In genomic region chr6:4281341-4282293, GRCh38 we compare ENCODE assay signal across 8 cellular contexts.
DNase-seq lines count a peak whose midpoint lies in the region; ATAC-seq and TF ChIP-seq lines count a peak whose summit lies in the region.

No MANE protein-coding gene starts in this region.

- peaks cover 21% of the 10 kb centered on the region in 2 donors for H3K27me3 Mint-ChIP-seq in CD4-positive, alpha-beta memory T cell
- peaks cover 20 to 31% of the 10 kb centered on the region in 2 donors for H3K27me3 Mint-ChIP-seq in stimulated activated naive B cell treated with anti-CD40 and anti-IgM and Interleukin-4, amounts not matched to agents 10 μg/mL and 1 μg/mL and 100 μg/mL, for 72 hours

- peaks cover 0 to 7% (median 0%) of the 10 kb centered on the region in 8 donors for H3K9me3 Mint-ChIP-seq in CD4-positive, alpha-beta memory T cell
- peaks cover 2 to 4% of the 10 kb centered on the region in 2 donors for H3K9me3 Mint-ChIP-seq in stimulated activated naive B cell treated with anti-CD40 and anti-IgM and Interleukin-4, amounts not matched to agents 10 μg/mL and 1 μg/mL and 100 μg/mL, for 72 hours

- CTCF ChIA-PET in CD4-positive, alpha-beta memory T cell (lab: Charles Lee; ENCODE audit: partially characterized antibody), result no interaction called here

- H3K27ac ChIP-seq in CD4-positive, alpha-beta memory T cell (ENCODE audit: low read depth, low read length), result no peak overlapping the region
- H3K27ac ChIP-seq in OCI-LY3 (ENCODE audit: low read length) (peak overlapping the region; percentile 57), dorsolateral prefrontal cortex (peak overlapping the region in 19 of 59 donors; percentile 8 to 75 (median 42)), lung (ENCODE audit: low read depth in 1 of 2, low read length in 1 of 2) (no peak overlapping the region)

- no peaks in the 10 kb centered on the region for H3K79me2 ChIP-seq in OCI-LY3 (ENCODE audit: low read length)

- no peaks in the 10 kb centered on the region for H3K27me3 ChIP-seq in CD4-positive, alpha-beta memory T cell (ENCODE audit: insufficient read depth, low read length)
- H3K27me3 ChIP-seq in OCI-LY3 (ENCODE audit: low read depth, low read length) (no peaks in the 10 kb centered on the region), dorsolateral prefrontal cortex (peaks cover 0 to 8% (median 0%) of the 10 kb centered on the region in 45 donors), lung (ENCODE audit: control insufficient read depth, insufficient read depth) (no peaks in the 10 kb centered on the region)

- no peaks in the 10 kb centered on the region for H3K36me3 Mint-ChIP-seq in CD4-positive, alpha-beta memory T cell
- no peaks in the 10 kb centered on the region for H3K36me3 Mint-ChIP-seq in stimulated activated naive B cell treated with anti-CD40 and anti-IgM and Interleukin-4, amounts not matched to agents 10 μg/mL and 1 μg/mL and 100 μg/mL, for 72 hours

- ATAC-seq in GM19372 (IDR thresholded peaks at IDR 0.05; ENCODE audit: low read depth, unreplicated experiment) (peak; percentile 82), HG03469 (IDR thresholded peaks at IDR 0.05; ENCODE audit: unreplicated experiment) (peak; percentile 78), lung (ENCODE audit: insufficient read depth, low FRiP score) (peak; percentile 51), HG02840 (IDR thresholded peaks at IDR 0.05; ENCODE audit: low FRiP score, unreplicated experiment) (no peak)
- peak; percentile 96 for ATAC-seq in stimulated activated naive B cell treated with anti-CD40 and anti-IgM and Interleukin-4, amounts not matched to agents 10 μg/mL and 1 μg/mL and 100 μg/mL, for 72 hours (replicated peaks)

- intact Hi-C loops in CD4-positive, alpha-beta memory T cell (cut with micrococcal nuclease), result no loop called here
- intact Hi-C loops in dorsolateral prefrontal cortex (cut with DNase I), result loop anchor here in 1 of 2 donors (2.0 kb wide), 1 partner anchor 71 kb away; no protein-coding TSS in a partner anchor

- TF ChIP-seq CTCF in OCI-LY3 (IDR thresholded peaks at IDR 0.05; ENCODE audit: low read depth, low read length) (peak; percentile 68), dorsolateral prefrontal cortex (IDR thresholded peaks at IDR 0.05 in 54 of 56, conservative IDR thresholded peaks at IDR 0.05 in 2 of 56; ENCODE audit: low read depth in 1 of 56, partially characterized antibody in 56 of 56) (peak in 19 of 56 donors; percentile 10 to 44 (median 17)), lung (IDR thresholded peaks at IDR 0.05; ENCODE audit: control extremely low read depth, extremely low read depth) (no peak)

- DNase-seq in CD4-positive, alpha-beta memory T cell, result no peak
- DNase-seq in dorsolateral prefrontal cortex, result peak; percentile 25 to 90 (median 70)
- peak; percentile 55 for DNase-seq in lung (ENCODE audit: low spot score)
- DNase-seq in stimulated activated naive B cell treated with anti-CD40 and anti-IgM and Interleukin-4, amounts not matched to agents 10 μg/mL and 1 μg/mL and 100 μg/mL, for 72 hours, result peak; percentile 81

- H2AFZ ChIP-seq in OCI-LY3 (ENCODE audit: low read depth, low read length), result peak overlapping the region; percentile 86; the same call in 1 of the 2 replicates

- peak overlapping the region; percentile 78 for H3K9ac ChIP-seq in OCI-LY3 (ENCODE audit: low read length)

- peak overlapping the region; percentile 100 for H3K4me2 ChIP-seq in OCI-LY3 (ENCODE audit: low read length)

- no peak overlapping the region for H3K4me3 ChIP-seq in CD4-positive, alpha-beta memory T cell (ENCODE audit: low read length in 2 of 2)
- peak overlapping the region; percentile 83 for H3K4me3 ChIP-seq in OCI-LY3 (ENCODE audit: low read length)
- peak overlapping the region in 56 of 59 donors; percentile 9 to 63 (median 44) for H3K4me3 ChIP-seq in dorsolateral prefrontal cortex
- H3K4me3 ChIP-seq in lung, result no peak overlapping the region

- 27 to 30% methylated on average over 46 of the region's 46 CpGs for WGBS in lung, 2 donors

- POLR2A ChIA-PET in CD4-positive, alpha-beta memory T cell (lab: Charles Lee; ENCODE audit: partially characterized antibody), result no interaction called here

- no peak overlapping the region for H3K27ac Mint-ChIP-seq in CD4-positive, alpha-beta memory T cell
- peak overlapping the region; percentile 0 for H3K27ac Mint-ChIP-seq in stimulated activated naive B cell treated with anti-CD40 and anti-IgM and Interleukin-4, amounts not matched to agents 10 μg/mL and 1 μg/mL and 100 μg/mL, for 72 hours

- H3K9me3 ChIP-seq in CD4-positive, alpha-beta memory T cell (ENCODE audit: control insufficient read depth in 1 of 2, low read length in 2 of 2), result no peaks in the 10 kb centered on the region
- no peaks in the 10 kb centered on the region for H3K9me3 ChIP-seq in OCI-LY3 (ENCODE audit: insufficient read depth, low read length)
- no peaks in the 10 kb centered on the region for H3K9me3 ChIP-seq in lung (ENCODE audit: control insufficient read depth in 2 of 2, insufficient read depth in 1 of 2, low read length in 1 of 2)

- peaks cover 1 to 10% (median 5%) of the 10 kb centered on the region in 4 donors for H3K4me1 Mint-ChIP-seq in CD4-positive, alpha-beta memory T cell
- H3K4me1 Mint-ChIP-seq in stimulated activated naive B cell treated with anti-CD40 and anti-IgM and Interleukin-4, amounts not matched to agents 10 μg/mL and 1 μg/mL and 100 μg/mL, for 72 hours, result peaks cover 16 to 19% of the 10 kb centered on the region in 2 donors

- H3K36me3 ChIP-seq in CD4-positive, alpha-beta memory T cell (ENCODE audit: insufficient read depth, low read length), result no peaks in the 10 kb centered on the region
- H3K36me3 ChIP-seq in OCI-LY3 (replicated peaks; ENCODE audit: low read depth, low read length) (no peaks in the 10 kb centered on the region), lung (ENCODE audit: control insufficient read depth in 2 of 2, insufficient read depth in 2 of 2, low read length in 2 of 2) (no peaks in the 10 kb centered on the region)

- H3K4me1 ChIP-seq in CD4-positive, alpha-beta memory T cell (ENCODE audit: insufficient read depth, low read length), result no peaks in the 10 kb centered on the region
- H3K4me1 ChIP-seq in OCI-LY3 (ENCODE audit: low read length) (peaks cover 36% of the 10 kb centered on the region), lung (ENCODE audit: control insufficient read depth in 2 of 2, insufficient read depth in 2 of 2, low read length in 2 of 2) (peaks cover 0 to 2% of the 10 kb centered on the region in 2 donors)

- H4K20me1 ChIP-seq in OCI-LY3 (ENCODE audit: insufficient read depth, low read length), result no peaks in the 10 kb centered on the region

- peak overlapping the region in 5 of 8 donors; percentile 9 to 55 (median 21) for H3K4me3 Mint-ChIP-seq in CD4-positive, alpha-beta memory T cell
- H3K4me3 Mint-ChIP-seq in stimulated activated naive B cell treated with anti-CD40 and anti-IgM and Interleukin-4, amounts not matched to agents 10 μg/mL and 1 μg/mL and 100 μg/mL, for 72 hours, result peak overlapping the region; percentile 75 to 86

Comparison
In these comparisons a context has a peak if more than half of its experiments do, and no peak if none do; other contexts are left out.
1. DNase-seq: peak in dorsolateral prefrontal cortex (10 of 10), lung (single experiment) and stimulated activated naive B cell treated with anti-CD40 and anti-IgM and Interleukin-4, amounts not matched to agents 10 μg/mL and 1 μg/mL and 100 μg/mL, for 72 hours (single experiment); none in CD4-positive, alpha-beta memory T cell (0 of 5).
2. H3K4me3 ChIP-seq: peak in OCI-LY3 (single experiment) and dorsolateral prefrontal cortex (56 of 59); none in CD4-positive, alpha-beta memory T cell (0 of 2) and lung (single experiment).